ENCODE assay signal across 8 cellular contexts in genomic region chr7:131008840-131009651, GRCh38.
DNase-seq lines count a peak whose midpoint lies in the region; ATAC-seq and TF ChIP-seq lines count a peak whose summit lies in the region.

No MANE protein-coding gene starts in this region.

- H3K27me3 Mint-ChIP-seq in neural progenitor cell (ENCODE audit: insufficient read depth, low read depth), result peaks cover 3% of the 10 kb centered on the region

- TF ChIP-seq CTCF in neural progenitor cell (IDR thresholded peaks at IDR 0.05), result no peak

- H3K9me3 ChIP-seq in neural progenitor cell (ENCODE audit: low read depth), result no peaks in the 10 kb centered on the region

- DNase-seq in G401 (ENCODE audit: low spot score) (peak; percentile 44), RKO (ENCODE audit: low spot score) (peak; percentile 59), dedifferentiated amniotic fluid mesenchymal stem cell (ENCODE audit: extremely low spot score) (peak; percentile 66), renal cortical epithelial cell (ENCODE audit: low read depth) (peak; percentile 45), neural progenitor cell (ENCODE audit: low spot score) (no peak), NCI-H1048 (lab: John Stamatoyannopoulos, UW) (no peak)

- no peak overlapping the region for H3K4me3 ChIP-seq in neural progenitor cell

- H3K36me3 Mint-ChIP-seq in neural progenitor cell, result no peaks in the 10 kb centered on the region

- in situ Hi-C loops in G401 (cut with HindIII; ENCODE audit: low sequenced_read_pairs), result no loop called here

- H3F3A ChIP-seq in neural progenitor cell (ENCODE audit: low read depth), result peaks cover 4% of the 10 kb centered on the region

- peaks cover 5% of the 10 kb centered on the region for H3K4me1 ChIP-seq in neural progenitor cell

- H2AFZ ChIP-seq in neural progenitor cell (replicated peaks), result no peak overlapping the region

- no peaks in the 10 kb centered on the region for H3K36me3 ChIP-seq in neural progenitor cell

- no peak for ATAC-seq in GM21360 (IDR thresholded peaks at IDR 0.05; ENCODE audit: unreplicated experiment)
- no peak for ATAC-seq in HG03571 (IDR thresholded peaks at IDR 0.05; ENCODE audit: unreplicated experiment)

- H3K9me3 Mint-ChIP-seq in neural progenitor cell, result no peaks in the 10 kb centered on the region

- no peaks in the 10 kb centered on the region for H3K79me2 ChIP-seq in neural progenitor cell (ENCODE audit: low read depth)

- H3K27ac Mint-ChIP-seq in neural progenitor cell, result no peak overlapping the region

- H3K4me3 Mint-ChIP-seq in neural progenitor cell, result no peak overlapping the region

- H3K27ac ChIP-seq in neural progenitor cell, result no peak overlapping the region

- H3K4me1 Mint-ChIP-seq in neural progenitor cell, result peaks cover 10% of the 10 kb centered on the region

- no peak overlapping the region for H3K4me2 ChIP-seq in neural progenitor cell

- H3K27me3 ChIP-seq in neural progenitor cell, result no peaks in the 10 kb centered on the region

- no peaks in the 10 kb centered on the region for H4K20me1 ChIP-seq in neural progenitor cell (ENCODE audit: low read depth)

- no peak overlapping the region for H3K9ac ChIP-seq in neural progenitor cell

Comparison
In these comparisons a context has a peak if more than half of its experiments do, and no peak if none do; other contexts are left out.
1. DNase-seq: peak in G401 (single experiment), RKO (single experiment), dedifferentiated amniotic fluid mesenchymal stem cell (single experiment) and renal cortical epithelial cell (single experiment); none in neural progenitor cell (single experiment) and NCI-H1048 (single experiment).